ENCODE assay signal across 2 cellular contexts in the genomic region with DNA sequence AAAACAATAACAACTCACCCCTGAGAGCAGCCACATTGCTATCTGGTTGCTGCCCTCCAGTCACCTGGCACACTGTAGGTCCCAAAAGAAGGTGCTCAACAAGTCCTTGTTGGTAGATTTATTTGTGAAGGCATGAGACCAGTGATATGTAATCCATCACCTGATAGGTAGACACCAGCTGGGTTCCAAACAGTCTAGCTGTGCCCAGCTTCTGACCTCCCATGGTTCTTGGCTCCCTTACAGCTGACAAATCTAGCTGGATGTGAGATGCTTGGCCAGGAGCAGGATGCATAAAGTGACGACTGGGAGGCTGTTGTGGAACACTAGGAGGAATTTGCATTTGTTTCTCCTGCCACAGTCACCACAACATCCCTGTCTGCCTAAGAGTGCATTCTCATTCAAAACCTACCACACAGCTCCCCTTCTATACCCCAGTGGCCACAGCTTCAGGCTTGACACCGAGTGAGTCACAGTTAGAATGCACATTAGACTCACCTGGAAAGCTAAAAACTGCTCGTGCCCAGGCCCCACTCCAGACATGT.
TF ChIP-seq lines count a peak whose summit lies in the region.

No MANE protein-coding gene starts in this region.

TF ChIP-seq in HEK293, 187 proteins besides CTCF, POLR2A, EP300 and RAD21 (continues in another document):
- TF ChIP-seq, protein P1, sequence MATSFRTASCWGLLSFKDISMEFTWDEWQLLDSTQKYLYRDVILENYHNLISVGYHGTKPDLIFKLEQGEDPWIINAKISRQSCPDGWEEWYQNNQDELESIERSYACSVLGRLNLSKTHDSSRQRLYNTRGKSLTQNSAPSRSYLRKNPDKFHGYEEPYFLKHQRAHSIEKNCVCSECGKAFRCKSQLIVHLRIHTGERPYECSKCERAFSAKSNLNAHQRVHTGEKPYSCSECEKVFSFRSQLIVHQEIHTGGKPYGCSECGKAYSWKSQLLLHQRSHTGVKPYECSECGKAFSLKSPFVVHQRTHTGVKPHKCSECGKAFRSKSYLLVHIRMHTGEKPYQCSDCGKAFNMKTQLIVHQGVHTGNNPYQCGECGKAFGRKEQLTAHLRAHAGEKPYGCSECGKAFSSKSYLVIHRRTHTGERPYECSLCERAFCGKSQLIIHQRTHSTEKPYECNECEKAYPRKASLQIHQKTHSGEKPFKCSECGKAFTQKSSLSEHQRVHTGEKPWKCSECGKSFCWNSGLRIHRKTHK (tag by site-specific recombination; IDR thresholded peaks at IDR 0.05): no peak
- TF ChIP-seq ZNF157 (tag by site-specific recombination; IDR thresholded peaks at IDR 0.05) (no peak), ZNF292 (tag by site-specific recombination; IDR thresholded peaks at IDR 0.05; ENCODE audit: borderline replicate concordance, low read depth) (no peak), ZNF112 (tag by site-specific recombination; IDR thresholded peaks at IDR 0.05) (no peak), ZNF169 (tag by site-specific recombination; IDR thresholded peaks at IDR 0.05) (no peak), GFI1B (tag by site-specific recombination; IDR thresholded peaks at IDR 0.05) (no peak), ZNF629 (tag by site-specific recombination; IDR thresholded peaks at IDR 0.05) (no peak), ZIC2 (tag by site-specific recombination; IDR thresholded peaks at IDR 0.05) (peak; percentile 98), ZNF664 (tag by site-specific recombination; IDR thresholded peaks at IDR 0.05) (no peak), BCL11A (tag by site-specific recombination; IDR thresholded peaks at IDR 0.05; ENCODE audit: low read depth) (no peak), KLF8 (tag by site-specific recombination; IDR thresholded peaks at IDR 0.05) (no peak), ZNF174 (tag by site-specific recombination; IDR thresholded peaks at IDR 0.05) (no peak), SCRT2 (tag by site-specific recombination; IDR thresholded peaks at IDR 0.05) (peak; percentile 87)
- TF ChIP-seq, protein P2, sequence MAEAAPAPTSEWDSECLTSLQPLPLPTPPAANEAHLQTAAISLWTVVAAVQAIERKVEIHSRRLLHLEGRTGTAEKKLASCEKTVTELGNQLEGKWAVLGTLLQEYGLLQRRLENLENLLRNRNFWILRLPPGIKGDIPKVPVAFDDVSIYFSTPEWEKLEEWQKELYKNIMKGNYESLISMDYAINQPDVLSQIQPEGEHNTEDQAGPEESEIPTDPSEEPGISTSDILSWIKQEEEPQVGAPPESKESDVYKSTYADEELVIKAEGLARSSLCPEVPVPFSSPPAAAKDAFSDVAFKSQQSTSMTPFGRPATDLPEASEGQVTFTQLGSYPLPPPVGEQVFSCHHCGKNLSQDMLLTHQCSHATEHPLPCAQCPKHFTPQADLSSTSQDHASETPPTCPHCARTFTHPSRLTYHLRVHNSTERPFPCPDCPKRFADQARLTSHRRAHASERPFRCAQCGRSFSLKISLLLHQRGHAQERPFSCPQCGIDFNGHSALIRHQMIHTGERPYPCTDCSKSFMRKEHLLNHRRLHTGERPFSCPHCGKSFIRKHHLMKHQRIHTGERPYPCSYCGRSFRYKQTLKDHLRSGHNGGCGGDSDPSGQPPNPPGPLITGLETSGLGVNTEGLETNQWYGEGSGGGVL (tag by site-specific recombination; IDR thresholded peaks at IDR 0.05): no peak
- TF ChIP-seq, protein P3, sequence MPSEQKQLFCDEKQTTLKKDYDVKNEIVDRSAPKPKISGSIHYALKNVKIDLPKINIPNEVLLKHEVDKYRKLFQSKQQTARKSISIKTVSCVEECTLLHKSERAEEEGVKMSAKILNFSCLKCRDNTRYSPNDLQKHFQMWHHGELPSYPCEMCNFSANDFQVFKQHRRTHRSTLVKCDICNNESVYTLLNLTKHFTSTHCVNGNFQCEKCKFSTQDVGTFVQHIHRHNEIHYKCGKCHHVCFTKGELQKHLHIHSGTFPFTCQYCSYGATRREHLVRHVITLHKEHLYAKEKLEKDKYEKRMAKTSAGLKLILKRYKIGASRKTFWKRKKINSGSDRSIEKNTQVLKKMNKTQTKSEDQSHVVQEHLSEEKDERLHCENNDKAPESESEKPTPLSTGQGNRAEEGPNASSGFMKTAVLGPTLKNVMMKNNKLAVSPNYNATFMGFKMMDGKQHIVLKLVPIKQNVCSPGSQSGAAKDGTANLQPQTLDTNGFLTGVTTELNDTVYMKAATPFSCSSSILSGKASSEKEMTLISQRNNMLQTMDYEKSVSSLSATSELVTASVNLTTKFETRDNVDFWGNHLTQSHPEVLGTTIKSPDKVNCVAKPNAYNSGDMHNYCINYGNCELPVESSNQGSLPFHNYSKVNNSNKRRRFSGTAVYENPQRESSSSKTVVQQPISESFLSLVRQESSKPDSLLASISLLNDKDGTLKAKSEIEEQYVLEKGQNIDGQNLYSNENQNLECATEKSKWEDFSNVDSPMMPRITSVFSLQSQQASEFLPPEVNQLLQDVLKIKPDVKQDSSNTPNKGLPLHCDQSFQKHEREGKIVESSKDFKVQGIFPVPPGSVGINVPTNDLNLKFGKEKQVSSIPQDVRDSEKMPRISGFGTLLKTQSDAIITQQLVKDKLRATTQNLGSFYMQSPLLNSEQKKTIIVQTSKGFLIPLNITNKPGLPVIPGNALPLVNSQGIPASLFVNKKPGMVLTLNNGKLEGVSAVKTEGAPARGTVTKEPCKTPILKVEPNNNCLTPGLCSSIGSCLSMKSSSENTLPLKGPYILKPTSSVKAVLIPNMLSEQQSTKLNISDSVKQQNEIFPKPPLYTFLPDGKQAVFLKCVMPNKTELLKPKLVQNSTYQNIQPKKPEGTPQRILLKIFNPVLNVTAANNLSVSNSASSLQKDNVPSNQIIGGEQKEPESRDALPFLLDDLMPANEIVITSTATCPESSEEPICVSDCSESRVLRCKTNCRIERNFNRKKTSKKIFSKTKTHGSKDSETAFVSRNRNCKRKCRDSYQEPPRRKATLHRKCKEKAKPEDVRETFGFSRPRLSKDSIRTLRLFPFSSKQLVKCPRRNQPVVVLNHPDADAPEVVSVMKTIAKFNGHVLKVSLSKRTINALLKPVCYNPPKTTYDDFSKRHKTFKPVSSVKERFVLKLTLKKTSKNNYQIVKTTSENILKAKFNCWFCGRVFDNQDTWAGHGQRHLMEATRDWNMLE (tag by site-specific recombination; conservative IDR thresholded peaks at IDR 0.05; ENCODE audit: low read depth): no peak
- TF ChIP-seq, protein P4, sequence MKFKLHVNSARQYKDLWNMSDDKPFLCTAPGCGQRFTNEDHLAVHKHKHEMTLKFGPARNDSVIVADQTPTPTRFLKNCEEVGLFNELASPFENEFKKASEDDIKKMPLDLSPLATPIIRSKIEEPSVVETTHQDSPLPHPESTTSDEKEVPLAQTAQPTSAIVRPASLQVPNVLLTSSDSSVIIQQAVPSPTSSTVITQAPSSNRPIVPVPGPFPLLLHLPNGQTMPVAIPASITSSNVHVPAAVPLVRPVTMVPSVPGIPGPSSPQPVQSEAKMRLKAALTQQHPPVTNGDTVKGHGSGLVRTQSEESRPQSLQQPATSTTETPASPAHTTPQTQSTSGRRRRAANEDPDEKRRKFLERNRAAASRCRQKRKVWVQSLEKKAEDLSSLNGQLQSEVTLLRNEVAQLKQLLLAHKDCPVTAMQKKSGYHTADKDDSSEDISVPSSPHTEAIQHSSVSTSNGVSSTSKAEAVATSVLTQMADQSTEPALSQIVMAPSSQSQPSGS (tag by site-specific recombination; IDR thresholded peaks at IDR 0.05; ENCODE audit: low read depth): no peak

TF ChIP-seq in SK-N-SH, 30 proteins besides CTCF, POLR2A, EP300 and RAD21 (continued from another document):
- TF ChIP-seq, protein P5, sequence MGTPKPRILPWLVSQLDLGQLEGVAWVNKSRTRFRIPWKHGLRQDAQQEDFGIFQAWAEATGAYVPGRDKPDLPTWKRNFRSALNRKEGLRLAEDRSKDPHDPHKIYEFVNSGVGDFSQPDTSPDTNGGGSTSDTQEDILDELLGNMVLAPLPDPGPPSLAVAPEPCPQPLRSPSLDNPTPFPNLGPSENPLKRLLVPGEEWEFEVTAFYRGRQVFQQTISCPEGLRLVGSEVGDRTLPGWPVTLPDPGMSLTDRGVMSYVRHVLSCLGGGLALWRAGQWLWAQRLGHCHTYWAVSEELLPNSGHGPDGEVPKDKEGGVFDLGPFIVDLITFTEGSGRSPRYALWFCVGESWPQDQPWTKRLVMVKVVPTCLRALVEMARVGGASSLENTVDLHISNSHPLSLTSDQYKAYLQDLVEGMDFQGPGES (IDR thresholded peaks at IDR 0.05; ENCODE audit: low read depth, low read length): no peak
TF ChIP-seq in SK-N-SH: peak in this region for 0.
